Comparison of ENCODE assay signal across 28 cellular contexts in the genomic region with DNA sequence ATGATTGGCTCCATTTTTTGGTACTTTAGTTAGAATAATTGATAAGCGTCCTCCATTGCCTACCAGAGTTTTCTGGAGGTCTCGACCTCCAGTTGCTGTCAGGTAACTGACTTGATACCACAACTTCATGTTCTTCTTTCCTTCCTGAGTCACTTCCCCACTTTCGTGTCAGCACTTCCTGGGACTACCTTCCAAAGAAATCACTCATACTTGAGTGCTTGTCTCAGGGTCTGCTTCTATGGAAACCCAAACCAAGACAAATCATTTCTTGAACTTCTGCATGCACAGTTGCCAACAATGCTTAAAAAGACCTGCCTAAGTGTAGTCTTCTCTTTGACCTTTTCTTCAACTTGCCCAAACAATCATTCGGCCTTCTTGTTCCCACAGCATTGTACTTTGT.
"Had no signal": no experiment of that assay in that cellular context is flagged by ENCODE, and none has a peak within 500 bp of the region (broad histone marks: within the 10 kb centered on the region; RNA-seq: fewer than 3 reads in every experiment).

No MANE protein-coding gene starts in this region.

- H3K4me1 ChIP-seq: ascending aorta, breast epithelium, esophagus muscularis mucosa, gastroesophageal sphincter had no signal

- DNase-seq: activated CD4-positive, alpha-beta memory T cell treated with anti-CD3 and anti-CD28 coated beads, Interleukin-2, amount 10 ng/mL, durations not matched to agents 7 days and 5 days; activated CD4-positive, alpha-beta T cell treated with anti-CD3 and anti-CD28 coated beads for 36 hours; activated CD4-positive, alpha-beta T cell treated with anti-CD3 and anti-CD28 coated beads, Interleukin-2, amount 10 ng/mL, durations not matched to agents 24 days and 14 days; activated CD4-positive, CD25-positive, alpha-beta regulatory T cell; activated CD4-positive, CD25-positive, alpha-beta regulatory T cell treated with anti-CD3 and anti-CD28 coated beads, Interleukin-2, amount 50 U/mL, for 72 hours; activated CD8-positive, alpha-beta memory T cell treated with anti-CD3 and anti-CD28 coated beads, Interleukin-2, amount 50 U/mL, for 48 hours; activated gamma-delta T cell; activated naive CD4-positive, alpha-beta T cell; activated naive CD4-positive, alpha-beta T cell treated with anti-CD3 and anti-CD28 coated beads, Interleukin-2, amount 10 ng/mL, durations not matched to agents 7 days and 5 days; activated naive CD8-positive, alpha-beta T cell treated with anti-CD3 and anti-CD28 coated beads, Interleukin-2, amount 10 ng/mL, durations not matched to agents 7 days and 5 days; activated T-cell treated with anti-CD3 and anti-CD28 coated beads for 4 hours; activated T-cell treated with anti-CD3 and anti-CD28 coated beads, Interleukin-2, amount 50 U/mL, for 24 hours; activated T-cell treated with anti-CD3 and anti-CD28 coated beads, Interleukin-2, amount 50 U/mL, for 72 hours; dorsolateral prefrontal cortex; effector memory CD4-positive, alpha-beta T cell; endodermal cell; erythroblast; foreskin melanocyte; head of caudate nucleus; T-helper 1 cell; T-helper 17 cell; T1000 had no signal

- ATAC-seq: activated CD4-positive, alpha-beta T cell treated with anti-CD3 and anti-CD28 coated beads for 36 hours; activated naive CD4-positive, alpha-beta T cell treated with anti-CD3 and anti-CD28 coated beads, Interleukin-2, amount 50 U/mL, for 72 hours; activated T-cell treated with anti-CD3 and anti-CD28 coated beads, Interleukin-2, amount 50 U/mL, for 72 hours; gastroesophageal sphincter; T-helper 17 cell had no signal

- H3K4me3 ChIP-seq: ascending aorta, breast epithelium, coronary artery, dorsolateral prefrontal cortex, esophagus muscularis mucosa, gastroesophageal sphincter had no signal

- H3K9me3 ChIP-seq: ascending aorta, breast epithelium, esophagus muscularis mucosa, gastroesophageal sphincter had no signal

- H3K27ac ChIP-seq: ascending aorta, breast epithelium, coronary artery, dorsolateral prefrontal cortex, esophagus muscularis mucosa, gastroesophageal sphincter had no signal

- H3K36me3 ChIP-seq: ascending aorta, breast epithelium, esophagus muscularis mucosa, gastroesophageal sphincter had no signal

- H3K27me3 ChIP-seq: ascending aorta, breast epithelium, dorsolateral prefrontal cortex, esophagus muscularis mucosa, gastroesophageal sphincter had no signal
